In genomic region chr14:64549805-64550538, GRCh38 we compare ENCODE assay signal across 8 cellular contexts. TPM values are rescaled to one million over a fixed set of nuclear protein-coding genes. Genes with fewer than 3 reads are reported as not detected.
DNase-seq lines count a peak whose midpoint lies in the region; ATAC-seq, FAIRE-seq and TF ChIP-seq lines count a peak whose summit lies in the region.

PPP1R36 (plus strand) TSS chr14:64549961; CDS start chr14:64549998, 37 bp downstream.

- peak within 1 kb of the TSS; percentile 66 for H3K4me3 Mint-ChIP-seq in activated B cell treated with CpG ODN at 0.5 μM for 24 hours

- intact Hi-C loops in activated B cell treated with CpG ODN at 0.5 μM for 24 hours (cut with micrococcal nuclease): no loop called here

- H3K27ac ChIP-seq in muscle layer of duodenum (ENCODE audit: low read length): peak within 1 kb of the TSS; percentile 83
- H3K27ac ChIP-seq in thymus (ENCODE audit: low read depth): no peak within 1 kb of the TSS

- H3K4me1 ChIP-seq in endocrine pancreas (ENCODE audit: control insufficient read depth, insufficient read depth, low read length) (no peaks in the 10 kb centered on the region), muscle layer of duodenum (ENCODE audit: control insufficient read depth in 1 of 2, insufficient read depth in 2 of 2, low read length in 2 of 2) (peaks cover 0 to 14% of the 10 kb centered on the region in 2 donors), thymus (ENCODE audit: control insufficient read depth, insufficient read depth, low read length) (peaks cover 7% of the 10 kb centered on the region)

- POLR2A ChIA-PET in activated B cell treated with CpG ODN at 0.5 μM for 24 hours (lab: Charles Lee): interaction anchor here (0.6 to 1.4 kb wide), 3 partner anchors 10 to 180 kb away, joined by 3 to 4 read pairs (median 3); partner anchors contain the start of genes HSPA2 and ZBTB25

- peaks cover 14% of the 10 kb centered on the region for H3K27me3 Mint-ChIP-seq in activated B cell treated with CpG ODN at 0.5 μM for 24 hours

- H3K36me3 ChIP-seq in endocrine pancreas (ENCODE audit: control insufficient read depth, insufficient read depth, low read length): no peaks in the 10 kb centered on the region
- H3K36me3 ChIP-seq in muscle layer of duodenum (ENCODE audit: control insufficient read depth in 1 of 2, insufficient read depth in 2 of 2, low read length in 2 of 2): no peaks in the 10 kb centered on the region
- no peaks in the 10 kb centered on the region for H3K36me3 ChIP-seq in thymus (ENCODE audit: control insufficient read depth, insufficient read depth)

- H3K4me1 Mint-ChIP-seq in activated B cell treated with CpG ODN at 0.5 μM for 24 hours: peaks cover 13% of the 10 kb centered on the region

- 2% methylated on average over 50 of the region's 50 CpGs for WGBS in thymus

- peak within 1 kb of the TSS; percentile 72 for H3K4me3 ChIP-seq in endocrine pancreas (ENCODE audit: control insufficient read depth, insufficient read depth, low read length)
- H3K4me3 ChIP-seq in muscle layer of duodenum (ENCODE audit: low read depth in 1 of 2, low read length in 2 of 2): peak within 1 kb of the TSS; percentile 28 to 49
- H3K4me3 ChIP-seq in thymus (ENCODE audit: low read length): peak within 1 kb of the TSS; percentile 54

- ATAC-seq in activated B cell treated with CpG ODN at 0.5 μM for 24 hours (ENCODE audit: low read depth): peak; percentile 96
- no peak for ATAC-seq in GM21619 (IDR thresholded peaks at IDR 0.05; ENCODE audit: unreplicated experiment)

- no peaks in the 10 kb centered on the region for H3K9me3 ChIP-seq in endocrine pancreas (ENCODE audit: control insufficient read depth, low read length)
- no peaks in the 10 kb centered on the region for H3K9me3 ChIP-seq in muscle layer of duodenum (ENCODE audit: control insufficient read depth in 1 of 2, low read length in 2 of 2)
- H3K9me3 ChIP-seq in thymus (ENCODE audit: control insufficient read depth): no peaks in the 10 kb centered on the region

- H3K27ac Mint-ChIP-seq in activated B cell treated with CpG ODN at 0.5 μM for 24 hours: no peak within 1 kb of the TSS

- peak within 1 kb of the TSS; percentile 40 for H3K9ac ChIP-seq in endocrine pancreas (ENCODE audit: control insufficient read depth, insufficient read depth, low read length)

- no peak for TF ChIP-seq CTCF in activated B cell treated with CpG ODN at 0.5 μM for 24 hours (IDR thresholded peaks at IDR 0.05)

- no peaks in the 10 kb centered on the region for H3K9me3 Mint-ChIP-seq in activated B cell treated with CpG ODN at 0.5 μM for 24 hours

- no peaks in the 10 kb centered on the region for H3K27me3 ChIP-seq in endocrine pancreas (ENCODE audit: control insufficient read depth, insufficient read depth, low read length)
- no peaks in the 10 kb centered on the region for H3K27me3 ChIP-seq in muscle layer of duodenum (ENCODE audit: low read depth, low read length)
- peaks cover 21% of the 10 kb centered on the region for H3K27me3 ChIP-seq in thymus (ENCODE audit: control insufficient read depth, insufficient read depth)

- no peaks in the 10 kb centered on the region for H3K36me3 Mint-ChIP-seq in activated B cell treated with CpG ODN at 0.5 μM for 24 hours (ENCODE audit: low read depth)

- FAIRE-seq in urothelium cell line (lab: Jason Lieb, UNC): no peak

- CTCF ChIA-PET in activated B cell treated with CpG ODN at 0.5 μM for 24 hours (lab: Charles Lee): no interaction called here

- DNase-seq in DMS153 treated with DMSO at 0.1 percent for 48 hours (lab: John Stamatoyannopoulos, UW; ENCODE audit: unreplicated experiment) (peak; percentile 53), LoVo (ENCODE audit: low spot score) (peak; percentile 73), activated B cell treated with CpG ODN at 0.5 μM for 24 hours (peak; percentile 41), urothelium cell line (ENCODE audit: low spot score) (no peak)

RNA-seq across cellular contexts. Expression of gene PPP1R36, which starts in this region (rescaled TPM):
- not detected in 2 replicates for total RNA-seq in activated B cell treated with CpG ODN at 0.5 μM for 24 hours
- polyA plus RNA-seq in thymus: 0.80 TPM

Comparison
In these comparisons a context has a peak if more than half of its experiments do, and no peak if none do; other contexts are left out.
1. Peak in DNase-seq and ATAC-seq in activated B cell treated with CpG ODN at 0.5 μM for 24 hours; RNA of the gene not detected or under 1 TPM.